In the genomic region with DNA sequence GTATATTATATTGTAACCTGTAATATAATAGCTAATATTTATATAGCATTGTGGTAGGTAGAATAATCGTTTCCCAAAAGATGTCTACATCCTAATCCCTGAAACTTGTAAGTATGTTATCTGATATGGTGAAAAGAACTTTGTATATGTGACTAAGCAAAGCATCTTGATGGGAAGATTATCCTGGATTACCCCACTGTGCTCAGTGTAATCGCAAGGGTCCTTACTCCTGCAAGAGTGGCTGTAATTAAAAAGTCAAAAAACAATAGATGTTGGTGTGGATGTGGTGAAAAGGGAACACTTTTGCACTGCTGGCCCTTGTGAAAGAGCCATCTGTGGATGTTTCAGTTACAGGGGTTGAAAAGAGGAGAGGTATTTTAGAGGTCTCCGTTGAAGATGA, we compare ENCODE assay signal across 27 cellular contexts.
"Had no signal": no experiment of that assay in that cellular context is flagged by ENCODE, and none has a peak within 500 bp of the region (broad histone marks: within the 10 kb centered on the region; RNA-seq: fewer than 3 reads in every experiment).

No MANE protein-coding gene starts in this region.

- H3K27me3 ChIP-seq: esophagus squamous epithelium, gastrocnemius medialis, neural progenitor cell, right lobe of liver, suprapubic skin, transverse colon, vagina had no signal

- H3K9me3 ChIP-seq: esophagus squamous epithelium, gastrocnemius medialis, mucosa of descending colon, right lobe of liver, suprapubic skin, transverse colon, vagina had no signal

- H3K4me3 Mint-ChIP-seq: effector memory CD8-positive, alpha-beta T cell; mesothelial cell of epicardium; naive thymus-derived CD4-positive, alpha-beta T cell; nephron; neural progenitor cell; stimulated activated naive CD8-positive, alpha-beta T cell treated with anti-CD3 and anti-CD28 coated beads, Interleukin-15, amount 100 ng/mL, for 72 hours had no signal

- H3K4me1 Mint-ChIP-seq: naive thymus-derived CD4-positive, alpha-beta T cell; nephron; stimulated activated naive CD8-positive, alpha-beta T cell treated with anti-CD3 and anti-CD28 coated beads, Interleukin-15, amount 100 ng/mL, for 72 hours had no signal

- H3K9ac ChIP-seq: neural progenitor cell, parathyroid adenoma had no signal

- ATAC-seq: effector memory CD8-positive, alpha-beta T cell; gastrocnemius medialis; left lobe of liver; mucosa of descending colon; naive thymus-derived CD4-positive, alpha-beta T cell; right lobe of liver; stimulated activated naive CD8-positive, alpha-beta T cell treated with anti-CD3 and anti-CD28 coated beads, Interleukin-15, amount 100 ng/mL, for 72 hours had no signal

- H3K36me3 ChIP-seq: esophagus squamous epithelium, gastrocnemius medialis, neural progenitor cell, right lobe of liver, suprapubic skin, transverse colon, vagina had no signal

- H3K4me2 ChIP-seq: neural progenitor cell had no signal

- H3K79me2 ChIP-seq: parathyroid adenoma had no signal

- H3K27ac Mint-ChIP-seq: effector memory CD8-positive, alpha-beta T cell; mesothelial cell of epicardium; naive thymus-derived CD4-positive, alpha-beta T cell; nephron; neural progenitor cell; progenitor cell of endocrine pancreas; stimulated activated naive CD8-positive, alpha-beta T cell treated with anti-CD3 and anti-CD28 coated beads, Interleukin-15, amount 100 ng/mL, for 72 hours had no signal

- H3K36me3 Mint-ChIP-seq: mesothelial cell of epicardium, neural progenitor cell had no signal

- H2AFZ ChIP-seq: neural progenitor cell, parathyroid adenoma had no signal

- H3K4me1 ChIP-seq: esophagus squamous epithelium, gastrocnemius medialis, parathyroid adenoma, right lobe of liver, suprapubic skin, transverse colon, vagina had no signal

- H3K9me3 Mint-ChIP-seq: mesothelial cell of epicardium, nephron, neural progenitor cell had no signal

- H3K4me3 ChIP-seq: coronary artery, esophagus squamous epithelium, gastrocnemius medialis, mucosa of descending colon, neural progenitor cell, right lobe of liver, suprapubic skin, transverse colon, vagina had no signal

- H3K27ac ChIP-seq: coronary artery, esophagus squamous epithelium, gastrocnemius medialis, neural progenitor cell, parathyroid adenoma, right lobe of liver, suprapubic skin, transverse colon, vagina had no signal

- DNase-seq: dermis blood vessel endothelial cell; effector memory CD8-positive, alpha-beta T cell; erythroblast; esophagus squamous epithelium; gastrocnemius medialis; head of caudate nucleus; mesenchymal stem cell; mucosa of descending colon; naive thymus-derived CD4-positive, alpha-beta T cell; right lobe of liver; small intestine; stimulated activated CD4-positive, alpha-beta T cell treated with anti-CD3 and anti-CD28 coated beads, Interleukin-12 subunit alpha, Interleukin-12 subunit beta, amount 100 ng/mL, for 4 hours; stimulated activated CD4-positive, alpha-beta T cell treated with anti-CD3 and anti-CD28 coated beads, Interleukin-1b, Interleukin-23, amount 100 ng/mL, for 48 hours; stimulated activated CD4-positive, alpha-beta T cell treated with anti-CD3 and anti-CD28 coated beads, Interleukin-4, amount 100 ng/mL, for 1 hour; stimulated activated CD8-positive, alpha-beta memory T cell treated with anti-CD3 and anti-CD28 coated beads, Interleukin-4, amount 100 ng/mL, for 48 hours; stimulated activated naive CD4-positive, alpha-beta T cell; stimulated activated naive CD8-positive, alpha-beta T cell treated with anti-CD3 and anti-CD28 coated beads, Interleukin-15, amount 100 ng/mL, for 72 hours; transverse colon had no signal
